ENCODE assay signal across 19 cellular contexts in genomic region chr17:72691601-72692000, GRCh38.
A peak's percentile ranks its signal among the peaks of the same experiment; 100 is the strongest.
DNase-seq lines count a peak whose midpoint lies in the region; ATAC-seq and TF ChIP-seq lines count a peak whose summit lies in the region.
"Had no signal": no experiment of that assay in that cellular context is flagged by ENCODE, and none has a peak within 500 bp of the region (broad histone marks: within the 10 kb centered on the region; RNA-seq: fewer than 3 reads in every experiment).

No MANE protein-coding gene starts in this region.

- no peaks in the 10 kb centered on the region for H3K36me3 ChIP-seq in colonic mucosa
- H3K36me3 ChIP-seq: BLaER1, heart left ventricle, upper lobe of left lung had no signal

- H3K27me3 Mint-ChIP-seq in HFFc6 (ENCODE audit: insufficient read depth): peaks cover 2% of the 10 kb centered on the region
- no peaks in the 10 kb centered on the region for H3K27me3 Mint-ChIP-seq in stimulated activated memory B cell treated with anti-CD40 and anti-IgM and Interleukin-4, amounts not matched to agents 10 μg/mL and 1 μg/mL and 100 μg/mL, for 72 hours
- H3K27me3 Mint-ChIP-seq: stimulated activated naive CD8-positive, alpha-beta T cell treated with anti-CD3 and anti-CD28 coated beads, Interleukin-15, Interleukin-2, amounts not matched to agents 100 ng/mL and 50 ng/mL, for 24 hours had no signal

- DNase-seq in AG08396 (ENCODE audit: low spot score): peak; percentile 51
- DNase-seq in HFFc6: peak; percentile 73
- peak; percentile 13 for DNase-seq in astrocyte of the cerebellum (ENCODE audit: low read depth)
- peak; percentile 44 to 67 for DNase-seq in foreskin keratinocyte
- no peak for DNase-seq in colonic mucosa
- no peak for DNase-seq in NCI-H748 treated with DMSO at 0.1 percent for 48 hours (lab: John Stamatoyannopoulos, UW)
- DNase-seq: activated CD4-positive, alpha-beta T cell treated with anti-CD3 and anti-CD28 coated beads, Interleukin-2, amount 50 U/mL, for 1 hour; activated naive CD4-positive, alpha-beta T cell; heart left ventricle; NCI-H2029 treated with DMSO at 0.1 percent for 48 hours; NCI-H446; nucleus accumbens; upper lobe of left lung had no signal

- peaks cover 8% of the 10 kb centered on the region for H3K36me3 Mint-ChIP-seq in HFFc6 (ENCODE audit: low read depth)
- peaks cover 19% of the 10 kb centered on the region for H3K36me3 Mint-ChIP-seq in stimulated activated memory B cell treated with anti-CD40 and anti-IgM and Interleukin-4, amounts not matched to agents 10 μg/mL and 1 μg/mL and 100 μg/mL, for 72 hours

- H3K27me3 ChIP-seq in foreskin keratinocyte: no peaks in the 10 kb centered on the region
- H3K27me3 ChIP-seq in colonic mucosa: no peaks in the 10 kb centered on the region
- H3K27me3 ChIP-seq: BLaER1, heart left ventricle, upper lobe of left lung had no signal

- intact Hi-C loops in colonic mucosa (cut with DNase I): no loop called here

- no peak for TF ChIP-seq CTCF in HFFc6 (IDR thresholded peaks at IDR 0.05)
- no peak for TF ChIP-seq CTCF in astrocyte of the cerebellum (IDR thresholded peaks at IDR 0.05; ENCODE audit: low read depth, low read length, missing control alignments)
- no peak for TF ChIP-seq CTCF in foreskin keratinocyte (conservative IDR thresholded peaks at IDR 0.05)
- no peak for TF ChIP-seq CTCF in colonic mucosa (IDR thresholded peaks at IDR 0.05)

- no peaks in the 10 kb centered on the region for H3K9me3 ChIP-seq in colonic mucosa
- H3K9me3 ChIP-seq: BLaER1, heart left ventricle, upper lobe of left lung had no signal

- peak; percentile 18 for ATAC-seq in foreskin keratinocyte
- ATAC-seq in stimulated activated memory B cell treated with anti-CD40 and anti-IgM and Interleukin-4, amounts not matched to agents 10 μg/mL and 1 μg/mL and 100 μg/mL, for 72 hours: no peak
- no peak for ATAC-seq in GM18868 (IDR thresholded peaks at IDR 0.05; ENCODE audit: unreplicated experiment)
- ATAC-seq: GM23338, heart left ventricle had no signal

- peak overlapping the region; percentile 26 for H3K4me3 Mint-ChIP-seq in HFFc6
- no peak overlapping the region for H3K4me3 Mint-ChIP-seq in stimulated activated memory B cell treated with anti-CD40 and anti-IgM and Interleukin-4, amounts not matched to agents 10 μg/mL and 1 μg/mL and 100 μg/mL, for 72 hours
- H3K4me3 Mint-ChIP-seq: brain; GM23338; stimulated activated naive CD8-positive, alpha-beta T cell treated with anti-CD3 and anti-CD28 coated beads, Interleukin-15, Interleukin-2, amounts not matched to agents 100 ng/mL and 50 ng/mL, for 24 hours had no signal

- H3K27ac Mint-ChIP-seq in HFFc6: peak overlapping the region; percentile 73
- H3K27ac Mint-ChIP-seq in stimulated activated memory B cell treated with anti-CD40 and anti-IgM and Interleukin-4, amounts not matched to agents 10 μg/mL and 1 μg/mL and 100 μg/mL, for 72 hours: no peak overlapping the region
- H3K27ac Mint-ChIP-seq: GM23338; stimulated activated naive CD8-positive, alpha-beta T cell treated with anti-CD3 and anti-CD28 coated beads, Interleukin-15, Interleukin-2, amounts not matched to agents 100 ng/mL and 50 ng/mL, for 24 hours had no signal

- no peaks in the 10 kb centered on the region for H3K9me3 Mint-ChIP-seq in HFFc6
- H3K9me3 Mint-ChIP-seq in stimulated activated memory B cell treated with anti-CD40 and anti-IgM and Interleukin-4, amounts not matched to agents 10 μg/mL and 1 μg/mL and 100 μg/mL, for 72 hours: no peaks in the 10 kb centered on the region
- H3K9me3 Mint-ChIP-seq: GM23338; stimulated activated naive CD8-positive, alpha-beta T cell treated with anti-CD3 and anti-CD28 coated beads, Interleukin-15, Interleukin-2, amounts not matched to agents 100 ng/mL and 50 ng/mL, for 24 hours had no signal

- H3K27ac ChIP-seq in foreskin keratinocyte (peak overlapping the region; percentile 74), colonic mucosa (no peak overlapping the region)
- H3K27ac ChIP-seq: BLaER1, heart left ventricle, upper lobe of left lung had no signal

- no peak overlapping the region for H3K9ac ChIP-seq in colonic mucosa (ENCODE audit: low read depth in 2 of 2, low read length in 2 of 2)
- H3K9ac ChIP-seq: BLaER1 had no signal

- H3K4me1 Mint-ChIP-seq in HFFc6 (ENCODE audit: low read depth): peaks cover 26% of the 10 kb centered on the region
- H3K4me1 Mint-ChIP-seq in stimulated activated memory B cell treated with anti-CD40 and anti-IgM and Interleukin-4, amounts not matched to agents 10 μg/mL and 1 μg/mL and 100 μg/mL, for 72 hours: peaks cover 7% of the 10 kb centered on the region
- H3K4me1 Mint-ChIP-seq: GM23338 had no signal

- in situ Hi-C loops in astrocyte of the cerebellum (cut with HindIII; ENCODE audit: low sequenced_read_pairs): no loop called here

- H3K4me3 ChIP-seq in astrocyte of the cerebellum (ENCODE audit: low read depth, low read length): no peak overlapping the region
- H3K4me3 ChIP-seq in colonic mucosa: no peak overlapping the region
- H3K4me3 ChIP-seq: BLaER1, GM23338, heart left ventricle, upper lobe of left lung had no signal

- peaks cover 49% of the 10 kb centered on the region for H3K4me1 ChIP-seq in foreskin keratinocyte
- no peaks in the 10 kb centered on the region for H3K4me1 ChIP-seq in colonic mucosa
- H3K4me1 ChIP-seq: heart left ventricle, upper lobe of left lung had no signal

Comparison
In these comparisons a context has a peak if more than half of its experiments do, and no peak if none do; other contexts are left out.
1. DNase-seq: peak in AG08396 (single experiment), HFFc6 (single experiment), astrocyte of the cerebellum (single experiment) and foreskin keratinocyte (2 of 2); none in colonic mucosa (single experiment) and NCI-H748 treated with DMSO at 0.1 percent for 48 hours (single experiment).